8 cellular contexts compared by ENCODE assay signal in the genomic region with DNA sequence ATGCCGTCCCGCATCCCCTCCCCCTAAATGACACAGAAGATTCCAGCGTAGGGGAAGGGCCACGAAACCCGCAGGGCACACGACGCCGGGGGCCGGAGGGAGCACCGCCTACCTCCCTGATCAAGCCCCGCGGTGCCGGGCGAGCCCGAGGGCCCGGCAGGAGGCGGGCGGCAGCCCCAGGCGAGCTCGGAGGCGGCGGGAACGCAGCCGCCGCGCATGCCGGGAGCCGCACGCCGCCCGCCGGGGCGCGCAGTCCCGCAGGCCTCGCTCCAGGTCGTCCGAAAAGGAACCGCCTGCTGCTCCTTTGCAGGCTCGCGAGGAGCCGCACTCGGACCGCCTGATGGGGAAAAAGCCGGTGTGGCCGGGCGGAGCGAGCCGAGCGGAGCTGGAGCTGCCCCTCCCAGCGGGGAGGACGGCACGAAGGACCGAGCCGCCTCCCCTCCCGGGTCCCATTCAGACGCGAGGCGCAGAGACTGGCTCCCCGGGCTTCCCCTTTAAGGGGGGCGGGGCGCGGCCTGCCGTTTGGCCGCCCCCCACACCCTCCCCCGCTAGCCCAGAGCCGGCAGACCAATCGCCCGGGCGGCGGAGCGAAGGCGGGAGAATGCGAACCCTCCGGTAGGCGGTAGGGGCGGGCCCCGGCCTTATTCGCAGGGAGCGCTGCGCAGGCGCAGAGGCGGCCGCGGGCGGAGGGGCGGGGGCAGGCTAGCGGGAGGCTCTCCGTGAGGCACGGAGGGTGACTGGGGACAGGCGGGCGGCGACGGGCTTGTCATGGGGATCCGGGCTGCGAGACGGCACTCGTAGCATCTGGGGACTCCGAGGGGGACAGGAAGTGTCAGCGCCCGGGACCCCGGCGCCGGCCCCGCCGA. TPM values are rescaled to one million over a fixed set of nuclear protein-coding genes. Genes with fewer than 3 reads are reported as not detected.
A peak's percentile ranks its signal among the peaks of the same experiment; 100 is the strongest.
DNase-seq lines count a peak whose midpoint lies in the region; ATAC-seq, FAIRE-seq and TF ChIP-seq lines count a peak whose summit lies in the region.

No MANE protein-coding gene starts in this region.

- ATAC-seq in HG03066 (IDR thresholded peaks at IDR 0.05; ENCODE audit: low read depth, unreplicated experiment): peak; percentile 65

- H3K9ac ChIP-seq in iPS-15b (ENCODE audit: low read depth, low read length) (peak overlapping the region; percentile 89), skeletal muscle satellite cell (ENCODE audit: low read depth, low read length) (peak overlapping the region; percentile 94)

- peak; percentile 62 for DNase-seq in NCI-H2107 treated with DMSO at 0.1 percent for 48 hours (lab: John Stamatoyannopoulos, UW; ENCODE audit: unreplicated experiment)
- DNase-seq in UCSD-AML1 (lab: John Stamatoyannopoulos, UW; ENCODE audit: unreplicated experiment): peak; percentile 99
- peak; percentile 94 for DNase-seq in brain pericyte (ENCODE audit: low read depth, low spot score)

- H3K4me3 ChIP-seq in iPS-15b (ENCODE audit: low read depth, low read length) (peak overlapping the region; percentile 92), skeletal muscle satellite cell (ENCODE audit: low read length) (peak overlapping the region; percentile 90)

- H3K36me3 ChIP-seq in iPS-15b (ENCODE audit: control insufficient read depth, insufficient read depth, low read length) (no peaks in the 10 kb centered on the region), skeletal muscle satellite cell (ENCODE audit: insufficient read depth, low read length) (no peaks in the 10 kb centered on the region)

- TF ChIP-seq POLR2A in GM18526 (IDR thresholded peaks at IDR 0.05; ENCODE audit: extremely low read depth, insufficient read length): peak; percentile 76

- no peaks in the 10 kb centered on the region for H3K9me3 ChIP-seq in iPS-15b (ENCODE audit: control insufficient read depth, insufficient read depth, low read length)
- no peaks in the 10 kb centered on the region for H3K9me3 ChIP-seq in skeletal muscle satellite cell (replicated peaks; ENCODE audit: low read length)

- peak; percentile 84 for FAIRE-seq in A204.1 (lab: Jason Lieb, UNC)

- H3K27me3 ChIP-seq in iPS-15b (ENCODE audit: control insufficient read depth, insufficient read depth, low read length) (no peaks in the 10 kb centered on the region), skeletal muscle satellite cell (ENCODE audit: control insufficient read depth, insufficient read depth, low read length) (no peaks in the 10 kb centered on the region)

- peak overlapping the region; percentile 96 for H3K4me2 ChIP-seq in skeletal muscle satellite cell (ENCODE audit: low read length)

- H3K4me1 ChIP-seq in iPS-15b (ENCODE audit: control insufficient read depth, insufficient read depth, low read length): peaks cover 13% of the 10 kb centered on the region
- peaks cover 21% of the 10 kb centered on the region for H3K4me1 ChIP-seq in skeletal muscle satellite cell (ENCODE audit: control insufficient read depth, insufficient read depth, low read length)

RNA-seq across cellular contexts. Expression of gene ING2, which starts 0.6 kb away (rescaled TPM):
- 7.9 and 11.7 TPM in 2 replicates for total RNA-seq in skeletal muscle satellite cell (2012; rRNA removed)

RNA-seq across cellular contexts. Expression of gene CDKN2AIP, which starts 59.9 kb away (rescaled TPM):
- total RNA-seq in skeletal muscle satellite cell (2012; rRNA removed): 10.1 and 10.3 TPM in 2 replicates

Comparison
In these comparisons a context has a peak if more than half of its experiments do, and no peak if none do; other contexts are left out.
1. Peak in every context shown above with its lines: DNase-seq, ATAC-seq and H3K4me3 ChIP-seq.